13 cellular contexts compared by ENCODE assay signal in the genomic region with DNA sequence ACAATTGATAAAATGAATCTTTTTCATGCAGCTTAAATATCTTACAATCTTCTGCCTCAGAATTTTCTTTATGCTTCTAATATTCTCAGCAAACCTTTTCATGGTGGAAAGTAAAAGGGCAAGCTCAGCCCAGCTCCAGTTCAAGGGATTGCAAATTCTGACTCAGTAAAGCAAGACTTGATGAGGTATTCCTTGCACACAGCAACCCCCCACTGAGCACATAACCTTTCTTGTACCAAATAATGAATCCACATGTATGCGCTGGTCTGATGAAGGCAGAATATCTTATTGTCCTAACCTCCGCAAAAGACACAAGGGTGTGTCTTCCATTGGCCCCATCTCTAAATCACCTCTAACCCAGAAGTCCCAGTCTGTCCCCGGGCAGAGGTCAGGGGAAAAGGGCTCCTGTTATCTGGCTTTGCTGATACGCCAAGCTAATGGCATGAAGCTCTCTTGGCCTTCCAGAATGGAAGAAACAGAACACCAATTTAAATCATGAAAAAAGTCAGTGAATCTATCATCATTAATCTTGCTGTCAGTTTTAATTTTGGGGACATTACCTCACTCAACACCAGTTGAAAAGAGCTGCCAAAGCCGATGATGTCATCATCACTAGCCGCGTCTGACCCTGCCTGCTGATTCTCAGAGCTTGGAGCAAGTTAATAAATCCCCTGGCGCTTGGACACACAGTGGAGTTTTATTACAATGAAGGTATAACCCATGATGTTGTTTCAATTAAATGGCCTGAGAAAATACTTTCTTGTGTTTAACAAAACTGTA.
DNase-seq lines count a peak whose midpoint lies in the region; ATAC-seq and TF ChIP-seq lines count a peak whose summit lies in the region.
"Had no signal": no experiment of that assay in that cellular context is flagged by ENCODE, and none has a peak within 500 bp of the region (broad histone marks: within the 10 kb centered on the region; RNA-seq: fewer than 3 reads in every experiment).

No MANE protein-coding gene starts in this region.

- no peak overlapping the region for H3K4me3 Mint-ChIP-seq in neural progenitor cell
- H3K4me3 Mint-ChIP-seq: immature natural killer cell had no signal

- H3K4me2 ChIP-seq in neural progenitor cell, result no peak overlapping the region

- no peaks in the 10 kb centered on the region for H3K79me2 ChIP-seq in neural progenitor cell (ENCODE audit: low read depth)

- H3F3A ChIP-seq in neural progenitor cell (ENCODE audit: low read depth), result no peaks in the 10 kb centered on the region

- no peaks in the 10 kb centered on the region for H3K36me3 Mint-ChIP-seq in neural progenitor cell
- H3K36me3 Mint-ChIP-seq: immature natural killer cell had no signal

- H4K20me1 ChIP-seq in neural progenitor cell (ENCODE audit: low read depth), result no peaks in the 10 kb centered on the region

- no peak overlapping the region for H2AFZ ChIP-seq in neural progenitor cell (replicated peaks)

- H3K27me3 ChIP-seq in SJSA1 (replicated peaks) (no peaks in the 10 kb centered on the region), neural progenitor cell (no peaks in the 10 kb centered on the region)

- H3K36me3 ChIP-seq in SJSA1, result no peaks in the 10 kb centered on the region
- no peaks in the 10 kb centered on the region for H3K36me3 ChIP-seq in neural progenitor cell

- no peak for ATAC-seq in HG03565 (IDR thresholded peaks at IDR 0.05; ENCODE audit: unreplicated experiment)
- no peak for ATAC-seq in GM18502 (IDR thresholded peaks at IDR 0.05; ENCODE audit: poor library complexity, unreplicated experiment)
- ATAC-seq: HCT116 had no signal

- no peak overlapping the region for H3K27ac Mint-ChIP-seq in neural progenitor cell
- H3K27ac Mint-ChIP-seq: immature natural killer cell had no signal

- TF ChIP-seq CTCF in neural progenitor cell (IDR thresholded peaks at IDR 0.05), result no peak

- DNase-seq in A172 (ENCODE audit: low spot score), result peak; percentile 62
- peak; percentile 69 to 83 for DNase-seq in SJSA1 (ENCODE audit: low read depth in 1 of 2, low spot score in 2 of 2)
- DNase-seq in fibroblast of the conjunctiva (ENCODE audit: low read depth), result peak; percentile 43
- DNase-seq in neural progenitor cell (ENCODE audit: low spot score), result peak; percentile 4
- DNase-seq in occipital lobe (lab: John Stamatoyannopoulos, UW), result no peak
- no peak for DNase-seq in activated T-cell treated with anti-CD3 and anti-CD28 coated beads, Interleukin-2, amount 50 U/mL, for 48 hours
- DNase-seq: GF-D8, immature natural killer cell, MV-4-11 had no signal

- H3K4me1 ChIP-seq in SJSA1 (replicated peaks) (peaks cover 25% of the 10 kb centered on the region), neural progenitor cell (no peaks in the 10 kb centered on the region)

- H3K9ac ChIP-seq in neural progenitor cell, result no peak overlapping the region

- no peak overlapping the region for H3K4me3 ChIP-seq in SJSA1
- H3K4me3 ChIP-seq in neural progenitor cell, result no peak overlapping the region

- no peaks in the 10 kb centered on the region for H3K9me3 ChIP-seq in SJSA1 (replicated peaks)
- H3K9me3 ChIP-seq in neural progenitor cell (ENCODE audit: low read depth), result no peaks in the 10 kb centered on the region

- H3K9me3 Mint-ChIP-seq in neural progenitor cell, result peaks cover 8% of the 10 kb centered on the region

- H3K27me3 Mint-ChIP-seq in neural progenitor cell (ENCODE audit: insufficient read depth, low read depth), result peaks cover 7% of the 10 kb centered on the region

- H3K27ac ChIP-seq in SJSA1, result peak overlapping the region; percentile 74
- no peak overlapping the region for H3K27ac ChIP-seq in neural progenitor cell
- H3K27ac ChIP-seq: VCaP had no signal

- peaks cover 35% of the 10 kb centered on the region for H3K4me1 Mint-ChIP-seq in neural progenitor cell
- H3K4me1 Mint-ChIP-seq: immature natural killer cell had no signal

Comparison
In these comparisons a context has a peak if more than half of its experiments do, and no peak if none do; other contexts are left out.
1. DNase-seq: peak in A172 (single experiment), SJSA1 (2 of 2), fibroblast of the conjunctiva (single experiment) and neural progenitor cell (single experiment); none in occipital lobe (single experiment) and activated T-cell treated with anti-CD3 and anti-CD28 coated beads, Interleukin-2, amount 50 U/mL, for 48 hours (0 of 2).